ENCODE assay signal across 1 cellular context in genomic region chr10:17582015-17582414, GRCh38.
TF ChIP-seq lines count a peak whose summit lies in the region.

No MANE protein-coding gene starts in this region.

TF ChIP-seq in GM12878, 131 proteins besides CTCF, POLR2A, EP300 and RAD21:
- TF ChIP-seq ZBTB40 (IDR thresholded peaks at IDR 0.05; ENCODE audit: borderline replicate concordance) = peak; percentile 63
- TF ChIP-seq RFX5 (IDR thresholded peaks at IDR 0.05; ENCODE audit: low read depth, low read length) = no peak
